In the genomic region with DNA sequence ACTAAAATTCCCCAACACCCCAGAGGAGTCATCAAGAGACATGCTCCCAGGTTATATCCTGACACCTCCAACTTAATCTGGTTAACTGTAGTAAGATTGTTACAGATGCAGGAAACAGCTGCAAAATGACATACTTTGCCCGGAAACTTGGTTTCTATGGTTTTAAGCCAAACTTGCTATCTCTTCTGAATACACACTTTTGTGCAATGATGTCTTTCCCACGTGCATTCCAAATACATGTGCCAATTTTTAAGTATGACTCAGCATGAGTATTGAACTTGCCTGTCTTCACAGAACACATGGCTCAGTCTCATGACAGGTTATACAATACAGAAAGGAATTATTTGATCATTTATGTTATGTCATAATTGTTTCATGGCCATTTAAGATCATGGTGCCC, we compare ENCODE assay signal across 11 cellular contexts.
DNase-seq lines count a peak whose midpoint lies in the region; ATAC-seq, FAIRE-seq and TF ChIP-seq lines count a peak whose summit lies in the region.
"Had no signal": no experiment of that assay in that cellular context is flagged by ENCODE, and none has a peak within 500 bp of the region (broad histone marks: within the 10 kb centered on the region; RNA-seq: fewer than 3 reads in every experiment).

No MANE protein-coding gene starts in this region.

- no peak for TF ChIP-seq CTCF in endothelial cell of umbilical vein (IDR thresholded peaks at IDR 0.05; ENCODE audit: extremely low read depth in 1 of 2, insufficient read depth in 1 of 2, low read depth in 1 of 2, low read length in 2 of 2)
- TF ChIP-seq CTCF in GM23338 (conservative IDR thresholded peaks at IDR 0.05; ENCODE audit: low read depth in 2 of 2), result no peak

- no peak overlapping the region for H3K27ac Mint-ChIP-seq in GM23338
- H3K27ac Mint-ChIP-seq: brain had no signal

- CTCF ChIA-PET in endothelial cell of umbilical vein (lab: Charles Lee), result interaction anchor here (0.6 to 2.9 kb wide), 5 partner anchors 9 to 391 kb away, joined by 3 to 12 read pairs (median 3); no protein-coding TSS in a partner anchor

- POLR2A ChIA-PET in endothelial cell of umbilical vein (lab: Charles Lee), result interaction anchor here (0.8 kb wide), 1 partner anchor 21 kb away, joined by 3 read pairs; no protein-coding TSS in a partner anchor

- H3K9me3 ChIP-seq in MG63, result no peaks in the 10 kb centered on the region
- H3K9me3 ChIP-seq in endothelial cell of umbilical vein (replicated peaks; ENCODE audit: control insufficient read depth, insufficient read depth, low read length), result no peaks in the 10 kb centered on the region

- H4K20me1 ChIP-seq in endothelial cell of umbilical vein (replicated peaks; ENCODE audit: control insufficient read depth, extremely low read depth, insufficient read depth, low read length) (no peaks in the 10 kb centered on the region), GM23338 (replicated peaks; ENCODE audit: insufficient read depth) (no peaks in the 10 kb centered on the region)

- no peaks in the 10 kb centered on the region for H3K36me3 ChIP-seq in MG63
- no peaks in the 10 kb centered on the region for H3K36me3 ChIP-seq in endothelial cell of umbilical vein (ENCODE audit: control insufficient read depth in 2 of 2, extremely low read depth in 1 of 2, insufficient read depth in 2 of 2, low read length in 2 of 2)
- H3K36me3 ChIP-seq in GM23338 (ENCODE audit: insufficient read depth), result no peaks in the 10 kb centered on the region

- dilution Hi-C loops in endothelial cell of umbilical vein (cut with MboI; ENCODE audit: extremely low pct_ligation_motif_present, low sequenced_read_pairs), result no loop called here

- no peak overlapping the region for H3K4me3 Mint-ChIP-seq in GM23338
- H3K4me3 Mint-ChIP-seq: brain had no signal

- H3K79me2 ChIP-seq in endothelial cell of umbilical vein (ENCODE audit: control insufficient read depth, insufficient read depth, low read length) (no peaks in the 10 kb centered on the region), GM23338 (replicated peaks; ENCODE audit: insufficient read depth) (no peaks in the 10 kb centered on the region)

- H3K27me3 ChIP-seq in MG63 (no peaks in the 10 kb centered on the region), endothelial cell of umbilical vein (ENCODE audit: control insufficient read depth in 2 of 2, insufficient read depth in 2 of 2, low read length in 2 of 2) (no peaks in the 10 kb centered on the region), GM23338 (ENCODE audit: insufficient read depth) (no peaks in the 10 kb centered on the region)

- BruUV-seq in endothelial cell of umbilical vein (replicated peaks; lab: Mats Ljungman, UMichigan), result no TSS peak

- H3K9me3 Mint-ChIP-seq in GM23338, result no peaks in the 10 kb centered on the region

- H3K4me3 ChIP-seq in MG63 (no peak overlapping the region), endothelial cell of umbilical vein (replicated peaks in 1 of 3; ENCODE audit: insufficient read depth in 1 of 3, low read depth in 1 of 3, low read length in 3 of 3) (no peak overlapping the region), GM23338 (no peak overlapping the region)

- no peaks in the 10 kb centered on the region for H3K36me3 Mint-ChIP-seq in GM23338 (ENCODE audit: low read depth)
- H3K36me3 Mint-ChIP-seq: brain had no signal

- H3K27ac ChIP-seq in endothelial cell of umbilical vein (ENCODE audit: insufficient read depth, low read depth, low read length) (peak overlapping the region; percentile 79), GM23338 (ENCODE audit: low read depth) (no peak overlapping the region)

- H3K4me2 ChIP-seq in endothelial cell of umbilical vein (ENCODE audit: insufficient read depth, low read length), result peak overlapping the region; percentile 22
- H3K4me2 ChIP-seq in GM23338, result no peak overlapping the region

- TF ChIP-seq POLR2A in endothelial cell of umbilical vein (IDR thresholded peaks at IDR 0.05; ENCODE audit: low read depth, low read length), result no peak

- in situ Hi-C loops in Caki2 (cut with HindIII; ENCODE audit: low pct_unique_long_range_greater_than_20kb, low sequenced_read_pairs), result no loop called here

- H2AFZ ChIP-seq in endothelial cell of umbilical vein (ENCODE audit: low read depth, low read length), result no peak overlapping the region
- H2AFZ ChIP-seq in GM23338, result no peak overlapping the region

- no peaks in the 10 kb centered on the region for H3K9me1 ChIP-seq in endothelial cell of umbilical vein (replicated peaks; ENCODE audit: control insufficient read depth, extremely low read depth, insufficient read depth, low read length)

- no peak for ATAC-seq in GM23338

- FAIRE-seq in endothelial cell of umbilical vein (lab: Jason Lieb, UNC), result peak; percentile 91

- H3F3A ChIP-seq in GM23338 (replicated peaks; ENCODE audit: low read depth), result no peaks in the 10 kb centered on the region

- peaks cover 17% of the 10 kb centered on the region for H3K4me1 ChIP-seq in endothelial cell of umbilical vein (ENCODE audit: control insufficient read depth, extremely low read depth, insufficient read depth, low read length)
- H3K4me1 ChIP-seq in GM23338 (ENCODE audit: insufficient read depth), result no peaks in the 10 kb centered on the region

- H3K9me2 ChIP-seq in GM23338 (ENCODE audit: insufficient read depth), result no peaks in the 10 kb centered on the region

- no peaks in the 10 kb centered on the region for H3K4me1 Mint-ChIP-seq in GM23338
- H3K4me1 Mint-ChIP-seq: brain had no signal

- no peaks in the 10 kb centered on the region for H3K27me3 Mint-ChIP-seq in GM23338 (ENCODE audit: insufficient read depth, low read depth, poor library complexity)

- intact Hi-C loops in endothelial cell of umbilical vein (cut with micrococcal nuclease), result loop anchor here (1.0 to 5.0 kb wide), 3 partner anchors 21 to 438 kb away; no protein-coding TSS in a partner anchor

- peak overlapping the region; percentile 69 for H3K9ac ChIP-seq in endothelial cell of umbilical vein (replicated peaks; ENCODE audit: extremely low read depth, insufficient read depth, low read length)

- DNase-seq in Caki2 (ENCODE audit: low read depth) (peak; percentile 29), MG63 (peak; percentile 30), endothelial cell of umbilical vein (ENCODE audit: low read depth, low spot score) (peak; percentile 97), myocyte (ENCODE audit: low read depth) (peak; percentile 82), NCI-H524 (lab: John Stamatoyannopoulos, UW) (no peak), DMS114 treated with DMSO at 0.1 percent for 48 hours (lab: John Stamatoyannopoulos, UW; ENCODE audit: unreplicated experiment) (no peak), GM23338 (ENCODE audit: low spot score) (no peak)
- no peak for DNase-seq in activated effector memory CD4-positive, alpha-beta T cell treated with anti-CD3 and anti-CD28 coated beads, Interleukin-2, amount 50 U/mL, for 16 hours
- DNase-seq: activated CD8-positive, alpha-beta memory T cell treated with anti-CD3 and anti-CD28 coated beads for 24 hours; DMS79 had no signal

TF ChIP-seq in endothelial cell of umbilical vein, 7 proteins besides CTCF, POLR2A, EP300 and RAD21:
- TF ChIP-seq EZH2 (IDR thresholded peaks at IDR 0.05; ENCODE audit: borderline replicate concordance, low read depth, low read length, severe bottlenecking), result no peak
- TF ChIP-seq JUN (IDR thresholded peaks at IDR 0.05; ENCODE audit: borderline replicate concordance, insufficient read depth, insufficient read length, low read depth), result peak; percentile 99
- TF ChIP-seq POLR2AphosphoS5 (IDR thresholded peaks at IDR 0.05; ENCODE audit: insufficient read depth, low read depth, low read length), result peak; percentile 56
- peak; percentile 93 for TF ChIP-seq FOS (IDR thresholded peaks at IDR 0.05; ENCODE audit: borderline replicate concordance, insufficient read depth, low read length)
- peak; percentile 97 for TF ChIP-seq MAX (IDR thresholded peaks at IDR 0.05; ENCODE audit: insufficient read depth, insufficient read length)
- TF ChIP-seq GATA2 (IDR thresholded peaks at IDR 0.05; ENCODE audit: insufficient read depth, insufficient read length, low read depth, low read length), result peak; percentile 52
- TF ChIP-seq MYC (IDR thresholded peaks at IDR 0.05; ENCODE audit: low read depth, low read length), result no peak

TF ChIP-seq in GM23338, 12 proteins besides CTCF, POLR2A, EP300 and RAD21:
- no peak for TF ChIP-seq STAT1 (IDR thresholded peaks at IDR 0.05; ENCODE audit: unreplicated experiment)
- no peak for TF ChIP-seq CREB1 (CRISPR knock-in tag; IDR thresholded peaks at IDR 0.05; ENCODE audit: low read depth)
- TF ChIP-seq NANOG (IDR thresholded peaks at IDR 0.05; ENCODE audit: borderline replicate concordance), result no peak
- TF ChIP-seq POLR2AphosphoS5 (IDR thresholded peaks at IDR 0.05; ENCODE audit: low read depth), result no peak
- TF ChIP-seq EZH2phosphoT487 (IDR thresholded peaks at IDR 0.05; ENCODE audit: unreplicated experiment), result no peak

Comparison
In these comparisons a context has a peak if more than half of its experiments do, and no peak if none do; other contexts are left out.
1. DNase-seq: peak in Caki2 (single experiment), MG63 (single experiment), endothelial cell of umbilical vein (single experiment) and myocyte (single experiment); none in NCI-H524 (0 of 2), DMS114 treated with DMSO at 0.1 percent for 48 hours (single experiment), GM23338 (single experiment) and activated effector memory CD4-positive, alpha-beta T cell treated with anti-CD3 and anti-CD28 coated beads, Interleukin-2, amount 50 U/mL, for 16 hours (single experiment).